Comparison of ENCODE assay signal across 10 cellular contexts in the genomic region with DNA sequence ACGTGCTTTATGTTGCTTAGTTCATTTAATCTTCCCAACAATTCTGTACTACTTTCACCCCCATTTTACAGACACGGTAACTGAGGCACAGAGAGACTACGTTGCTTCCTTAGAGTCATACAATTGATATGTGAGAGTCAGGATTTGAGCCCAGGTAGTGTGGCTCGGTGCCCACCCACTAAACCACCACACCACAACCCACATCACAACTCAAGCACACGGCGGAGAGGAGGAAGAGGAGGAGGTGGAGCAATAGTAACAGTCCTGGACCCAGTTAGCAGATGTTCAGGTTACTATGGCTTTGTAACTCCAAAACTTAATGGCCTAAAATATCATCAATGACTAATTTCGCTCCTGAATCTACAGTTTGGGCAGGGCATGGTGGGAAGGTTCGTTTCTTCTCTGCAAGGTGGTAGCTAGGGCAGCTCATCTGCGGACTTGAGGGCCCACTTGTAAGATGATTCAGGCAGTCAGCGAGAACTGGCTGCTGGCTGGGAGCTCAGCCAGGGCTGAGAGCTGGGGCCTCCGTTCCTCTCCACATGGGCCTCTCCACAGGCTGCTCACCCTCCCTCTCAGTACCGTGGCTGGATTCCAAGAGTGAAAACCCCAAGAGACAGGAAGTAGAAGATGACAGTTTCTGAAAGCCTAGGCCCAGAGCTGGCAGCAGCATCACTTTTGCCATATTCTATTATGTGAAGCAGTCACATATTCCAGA.
A peak's percentile ranks its signal among the peaks of the same experiment; 100 is the strongest.
DNase-seq lines count a peak whose midpoint lies in the region; ATAC-seq, FAIRE-seq and TF ChIP-seq lines count a peak whose summit lies in the region.
"Had no signal": no experiment of that assay in that cellular context is flagged by ENCODE, and none has a peak within 500 bp of the region (broad histone marks: within the 10 kb centered on the region; RNA-seq: fewer than 3 reads in every experiment).

No MANE protein-coding gene starts in this region.

- no peak overlapping the region; the same call in 1 of the 2 replicates for H2BK12ac ChIP-seq in H1 (ENCODE audit: low read depth, low read length)

- H3K27me3 ChIP-seq in CD8-positive, alpha-beta memory T cell (ENCODE audit: insufficient read depth, low read length, poor library complexity, severe bottlenecking) = no peaks in the 10 kb centered on the region
- H3K27me3 ChIP-seq in H1 (replicated peaks in 1 of 4; ENCODE audit: control insufficient read depth in 3 of 4, extremely low read depth in 1 of 4, insufficient read depth in 3 of 4, low read length in 3 of 4) = no peaks in the 10 kb centered on the region

- H3K9me3 Mint-ChIP-seq in CD8-positive, alpha-beta memory T cell = no peaks in the 10 kb centered on the region
- H3K9me3 Mint-ChIP-seq in naive thymus-derived CD8-positive, alpha-beta T cell = peaks cover 0 to 4% (median 0%) of the 10 kb centered on the region in 9 donors

- H4K5ac ChIP-seq in H1 (ENCODE audit: insufficient read length, low read depth, low read length) = no peak overlapping the region

- H2BK120ac ChIP-seq in H1 (replicated peaks; ENCODE audit: low read depth, low read length) = no peak overlapping the region

- H2BK15ac ChIP-seq in H1 (ENCODE audit: low read length) = peak overlapping the region; percentile 66; the same call in 1 of the 2 replicates

- H2AFZ ChIP-seq in H1 (ENCODE audit: low read length) = no peak overlapping the region

- ATAC-seq in HG02610 (IDR thresholded peaks at IDR 0.05; ENCODE audit: unreplicated experiment) = peak; percentile 72
- peak; percentile 89 to 90 for ATAC-seq in naive thymus-derived CD8-positive, alpha-beta T cell
- ATAC-seq: HCT116 had no signal

- TF ChIP-seq RAD21 in H1 (IDR thresholded peaks at IDR 0.05 in 1 of 2, conservative IDR thresholded peaks at IDR 0.05 in 1 of 2; ENCODE audit: low read depth in 2 of 2, low read length in 2 of 2) = no peak

- no peaks in the 10 kb centered on the region for H3K79me2 ChIP-seq in H1 (ENCODE audit: control insufficient read depth in 1 of 2, insufficient read depth in 2 of 2, low read length in 2 of 2)

- H3K4ac ChIP-seq in H1 (replicated peaks; ENCODE audit: insufficient read length, low read depth, low read length) = no peak overlapping the region

- H3K4me1 ChIP-seq in CD8-positive, alpha-beta memory T cell (ENCODE audit: insufficient read depth, low read length) = peaks cover 28% of the 10 kb centered on the region
- H3K4me1 ChIP-seq in H1 (replicated peaks in 1 of 4; ENCODE audit: control insufficient read depth in 3 of 4, insufficient read depth in 4 of 4, low read length in 3 of 4) = peaks cover 7 to 18% (median 11%) of the 10 kb centered on the region in 4 experiments

- H2BK20ac ChIP-seq in H1 (ENCODE audit: low read length) = peak overlapping the region; percentile 1; the same call in 1 of the 2 replicates

- no peak overlapping the region for H3K23ac ChIP-seq in H1 (ENCODE audit: insufficient read length)

- no peak overlapping the region for H2AK5ac ChIP-seq in H1 (ENCODE audit: low read depth, low read length)

- no peak for FAIRE-seq in H1 (lab: Jason Lieb, UNC)

- WGBS in H1 (ENCODE audit: extremely low coverage in 1 of 2, insufficient coverage in 1 of 2, insufficient read length in 1 of 2, insufficient replicate concordance in 2 of 2, low coverage in 1 of 2, low lambda C conversion rate in 2 of 2, missing lambda C conversion rate in 1 of 2), 2 experiments = 94% methylated on average over 12 of the region's 12 CpGs; no CpG with 5 or more reads in 1 of the 2 experiments

- peak overlapping the region; percentile 4 to 72 (median 61) for H3K4me3 Mint-ChIP-seq in CD8-positive, alpha-beta memory T cell
- H3K4me3 Mint-ChIP-seq in naive thymus-derived CD8-positive, alpha-beta T cell = peak overlapping the region; percentile 34 to 76 (median 58)
- H3K4me3 Mint-ChIP-seq: neural crest cell had no signal

- no peak overlapping the region for H2BK5ac ChIP-seq in H1 (ENCODE audit: low read depth, low read length)

- no peak overlapping the region for H4K8ac ChIP-seq in H1 (ENCODE audit: extremely low read depth, insufficient read depth, low read length)

- H3K23me2 ChIP-seq in H1 (ENCODE audit: low read depth, low read length) = 0 out of 2 replicates have a peak, but pooled peaks cover 1% of the 10 kb centered on the region

- H3K4me1 Mint-ChIP-seq in CD8-positive, alpha-beta memory T cell = peaks cover 23 to 34% (median 33%) of the 10 kb centered on the region in 3 donors
- H3K4me1 Mint-ChIP-seq in naive thymus-derived CD8-positive, alpha-beta T cell = peaks cover 27 to 50% (median 37%) of the 10 kb centered on the region in 4 donors

- CTCF ChIA-PET in CD8-positive, alpha-beta memory T cell (lab: Charles Lee) = interaction anchor here (0.9 to 1.9 kb wide), 3 partner anchors 68 to 170 kb away, joined by 4 read pairs; no protein-coding TSS in a partner anchor
- CTCF ChIA-PET in H1 (lab: Charles Lee; ENCODE audit: partially characterized antibody) = interaction anchor here (0.9 to 1.1 kb wide), 2 partner anchors 66 to 111 kb away, joined by 3 read pairs; no protein-coding TSS in a partner anchor

- no peak overlapping the region for H3K14ac ChIP-seq in H1 (ENCODE audit: insufficient read length)

- peak; percentile 14 to 75 (median 58) for DNase-seq in CD8-positive, alpha-beta memory T cell
- peak; percentile 92 for DNase-seq in NCI-H2171 treated with DMSO at 0.1 percent for 48 hours (lab: John Stamatoyannopoulos, UW)
- DNase-seq in activated CD8-positive, alpha-beta memory T cell treated with anti-CD3 and anti-CD28 coated beads for 48 hours (ENCODE audit: low read depth in 2 of 3, low spot score in 2 of 3) = peak in 2 of 3 experiments; percentile 38 to 47
- no peak for DNase-seq in H1 (ENCODE audit: low read depth in 1 of 2, low spot score in 2 of 2)
- DNase-seq in naive thymus-derived CD8-positive, alpha-beta T cell = peak; percentile 19 to 84 (median 62)
- peak; percentile 85 for DNase-seq in superior temporal gyrus (ENCODE audit: extremely low spot score)
- DNase-seq in NCI-H748 treated with DMSO at 0.1 percent for 48 hours (lab: John Stamatoyannopoulos, UW) = no peak

- H3K27ac ChIP-seq in CD8-positive, alpha-beta memory T cell (ENCODE audit: low read depth, low read length) = no peak overlapping the region
- H3K27ac ChIP-seq in H1 (ENCODE audit: low read depth, low read length) = no peak overlapping the region

- H3K4me3 ChIP-seq in CD8-positive, alpha-beta memory T cell (ENCODE audit: low read length) = no peak overlapping the region
- H3K4me3 ChIP-seq in H1 (ENCODE audit: extremely low read depth in 1 of 4, insufficient read depth in 2 of 4, low read depth in 3 of 4, low read length in 4 of 4) = no peak overlapping the region

- H3K27ac Mint-ChIP-seq in CD8-positive, alpha-beta memory T cell = peak overlapping the region; percentile 5 to 99 (median 82)
- H3K27ac Mint-ChIP-seq in naive thymus-derived CD8-positive, alpha-beta T cell = peak overlapping the region; percentile 84 to 95 (median 90)

- H4K20me1 ChIP-seq in H1 (replicated peaks in 1 of 2; ENCODE audit: control insufficient read depth in 1 of 2, insufficient read depth in 2 of 2, low read length in 2 of 2) = no peaks in the 10 kb centered on the region

- H3K36me3 ChIP-seq in CD8-positive, alpha-beta memory T cell (ENCODE audit: insufficient read depth, low read length) = no peaks in the 10 kb centered on the region
- no peaks in the 10 kb centered on the region for H3K36me3 ChIP-seq in H1 (ENCODE audit: control insufficient read depth in 2 of 4, insufficient read depth in 4 of 4, low read length in 3 of 4)

- no peaks in the 10 kb centered on the region for H3K27me3 Mint-ChIP-seq in CD8-positive, alpha-beta memory T cell
- H3K27me3 Mint-ChIP-seq in naive thymus-derived CD8-positive, alpha-beta T cell = no peaks in the 10 kb centered on the region

- TF ChIP-seq EP300 in H1 (IDR thresholded peaks at IDR 0.05; ENCODE audit: borderline replicate concordance in 1 of 2, low read depth in 2 of 2, low read length in 2 of 2) = no peak

- no peaks in the 10 kb centered on the region for H3K79me1 ChIP-seq in H1 (ENCODE audit: low read depth, low read length)

- no peak overlapping the region for H3K18ac ChIP-seq in H1 (ENCODE audit: extremely low read depth, low read length)

- H3K36me3 Mint-ChIP-seq in CD8-positive, alpha-beta memory T cell = no peaks in the 10 kb centered on the region
- peaks cover 0 to 7% (median 4%) of the 10 kb centered on the region in 3 donors for H3K36me3 Mint-ChIP-seq in naive thymus-derived CD8-positive, alpha-beta T cell

- no peak overlapping the region for H3K4me2 ChIP-seq in H1 (ENCODE audit: insufficient read depth in 1 of 2, low read depth in 2 of 2, low read length in 2 of 2)

- POLR2A ChIA-PET in CD8-positive, alpha-beta memory T cell (lab: Charles Lee) = interaction anchor here (0.6 to 1.3 kb wide), 5 partner anchors 8 to 167 kb away, joined by 3 to 4 read pairs (median 3); partner anchors contain the start of gene ZFP36L2
- POLR2A ChIA-PET in H1 (lab: Charles Lee; ENCODE audit: partially characterized antibody) = no interaction called here
- POLR2A ChIA-PET in naive thymus-derived CD8-positive, alpha-beta T cell (lab: Charles Lee) = interaction anchor here (0.6 to 1.5 kb wide), 11 partner anchors 9 to 165 kb away, joined by 3 to 15 read pairs (median 3); no protein-coding TSS in a partner anchor

- no peaks in the 10 kb centered on the region for H3K9me3 ChIP-seq in CD8-positive, alpha-beta memory T cell (ENCODE audit: low read length)
- H3K9me3 ChIP-seq in H1 (ENCODE audit: insufficient read depth in 2 of 2, low read depth in 1 of 2, low read length in 1 of 2) = peaks cover 0 to 6% of the 10 kb centered on the region in 2 experiments; a peak in 3 of 4 replicates

- H3K56ac ChIP-seq in H1 (replicated peaks; ENCODE audit: insufficient read length, low read depth, low read length) = no peak overlapping the region

- no peak overlapping the region for H4K91ac ChIP-seq in H1 (replicated peaks; ENCODE audit: insufficient read length, low read length)

- H3K9ac ChIP-seq in H1 (replicated peaks in 1 of 4; ENCODE audit: extremely low read depth in 1 of 4, low read depth in 3 of 4, low read length in 3 of 4) = no peak overlapping the region; a peak in 1 of 7 replicates

- TF ChIP-seq POLR2A in H1 (IDR thresholded peaks at IDR 0.05; ENCODE audit: control extremely low read depth in 1 of 2, low read depth in 2 of 2, low read length in 2 of 2) = no peak

- no peak for TF ChIP-seq CTCF in H1 (IDR thresholded peaks at IDR 0.05; ENCODE audit: control extremely low read depth in 1 of 3, insufficient read depth in 1 of 3, low read depth in 1 of 3, low read length in 3 of 3)

TF ChIP-seq in H1, 55 proteins besides CTCF, POLR2A, EP300 and RAD21 (continues in another document):
- TF ChIP-seq, protein P1, sequence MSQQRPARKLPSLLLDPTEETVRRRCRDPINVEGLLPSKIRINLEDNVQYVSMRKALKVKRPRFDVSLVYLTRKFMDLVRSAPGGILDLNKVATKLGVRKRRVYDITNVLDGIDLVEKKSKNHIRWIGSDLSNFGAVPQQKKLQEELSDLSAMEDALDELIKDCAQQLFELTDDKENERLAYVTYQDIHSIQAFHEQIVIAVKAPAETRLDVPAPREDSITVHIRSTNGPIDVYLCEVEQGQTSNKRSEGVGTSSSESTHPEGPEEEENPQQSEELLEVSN (IDR thresholded peaks at IDR 0.05) = no peak
- TF ChIP-seq CEBPB (IDR thresholded peaks at IDR 0.05; ENCODE audit: low read depth, low read length) = no peak

Comparison
In these comparisons a context has a peak if more than half of its experiments do, and no peak if none do; other contexts are left out.
1. DNase-seq: peak in CD8-positive, alpha-beta memory T cell (5 of 5), NCI-H2171 treated with DMSO at 0.1 percent for 48 hours (single experiment), activated CD8-positive, alpha-beta memory T cell treated with anti-CD3 and anti-CD28 coated beads for 48 hours (2 of 3), naive thymus-derived CD8-positive, alpha-beta T cell (10 of 10) and superior temporal gyrus (single experiment); none in H1 (0 of 2) and NCI-H748 treated with DMSO at 0.1 percent for 48 hours (single experiment).